8 cellular contexts compared by ENCODE assay signal in the genomic region with DNA sequence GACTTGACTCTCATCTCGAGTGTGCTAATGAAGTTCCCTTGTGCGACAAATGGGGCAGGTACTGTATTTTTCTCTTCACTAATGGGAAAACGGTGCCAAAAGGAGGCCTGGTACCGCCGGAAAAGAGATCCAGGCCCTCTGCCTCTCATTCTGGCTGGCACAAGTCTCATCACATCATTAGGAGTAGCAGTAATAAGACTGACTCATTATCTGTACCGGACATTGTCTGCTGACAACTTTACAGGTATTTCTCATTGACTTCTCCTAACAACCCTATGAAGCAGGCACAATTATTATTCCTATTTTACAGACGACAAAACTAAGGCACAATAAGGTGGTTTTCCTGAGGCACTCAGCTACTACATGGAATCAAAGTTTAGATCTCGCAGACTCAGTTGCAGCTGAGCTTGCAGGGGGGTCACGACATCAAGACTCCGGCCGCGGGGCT. TPM values are rescaled to one million over a fixed set of nuclear protein-coding genes. Genes with fewer than 3 reads are reported as not detected.
DNase-seq lines count a peak whose midpoint lies in the region; ATAC-seq lines count a peak whose summit lies in the region.

No MANE protein-coding gene starts in this region.

- peaks cover 54% of the 10 kb centered on the region for H3K4me1 Mint-ChIP-seq in activated naive CD8-positive, alpha-beta T cell (ENCODE audit: low read depth)

- peak overlapping the region; percentile 89 for H3K9ac ChIP-seq in HUES6 (ENCODE audit: low read length)

- DNase-seq in left ventricle myocardium superior (no peak), skeletal muscle cell (ENCODE audit: low read depth) (no peak), HuH-7 (ENCODE audit: low spot score) (no peak)

- H3K4me3 ChIP-seq in HUES6 (ENCODE audit: low read depth, low read length) (peak overlapping the region; percentile 86), skeletal muscle cell (ENCODE audit: low read depth, low read length) (peak overlapping the region; percentile 75)

- no peak overlapping the region; the same call in 1 of the 2 replicates for H3K27ac ChIP-seq in HUES6 (ENCODE audit: low read depth, low read length)

- H3K27ac Mint-ChIP-seq in activated naive CD8-positive, alpha-beta T cell: peak overlapping the region; percentile 82

- H3K9me3 ChIP-seq in HUES6 (ENCODE audit: control insufficient read depth, insufficient read depth, low read depth, low read length): no peaks in the 10 kb centered on the region

- H3K4me3 Mint-ChIP-seq in activated naive CD8-positive, alpha-beta T cell: peak overlapping the region; percentile 95

- no peaks in the 10 kb centered on the region for H3K9me3 Mint-ChIP-seq in activated naive CD8-positive, alpha-beta T cell (ENCODE audit: low read depth)

- H3K27me3 Mint-ChIP-seq in activated naive CD8-positive, alpha-beta T cell: no peaks in the 10 kb centered on the region

- H3K36me3 Mint-ChIP-seq in activated naive CD8-positive, alpha-beta T cell: peaks cover 2% of the 10 kb centered on the region

- no peaks in the 10 kb centered on the region for H3K36me3 ChIP-seq in HUES6 (ENCODE audit: control insufficient read depth, insufficient read depth, low read length)

- no peaks in the 10 kb centered on the region; the same call in 1 of the 2 replicates for H3K4me1 ChIP-seq in HUES6 (ENCODE audit: control insufficient read depth, insufficient read depth, low read length)

- ATAC-seq in GM18502 (IDR thresholded peaks at IDR 0.05; ENCODE audit: poor library complexity, unreplicated experiment): peak; percentile 5
- ATAC-seq in left ventricle myocardium superior: peak; percentile 3
- ATAC-seq in HG02798 (IDR thresholded peaks at IDR 0.05; ENCODE audit: poor library complexity, unreplicated experiment): no peak
- ATAC-seq in GM21717 (IDR thresholded peaks at IDR 0.05; ENCODE audit: unreplicated experiment): no peak

- H3K27me3 ChIP-seq in HUES6 (ENCODE audit: control insufficient read depth, insufficient read depth, low read length): peaks cover 4% of the 10 kb centered on the region; the same call in 1 of the 2 replicates

- intact Hi-C loops in left ventricle myocardium superior (cut with micrococcal nuclease): no loop called here

RNA-seq across cellular contexts. Expression of a gene that starts 0.7 kb away (rescaled TPM):
- 16.2 TPM for total RNA-seq in left ventricle myocardium superior

Comparison
In these comparisons a context has a peak if more than half of its experiments do, and no peak if none do; other contexts are left out.
1. ATAC-seq: peak in GM18502 (single experiment) and left ventricle myocardium superior (single experiment); none in HG02798 (single experiment) and GM21717 (single experiment).